Comparison of ENCODE assay signal across 18 cellular contexts in genomic region chr13:84237181-84237580, GRCh38.
"Had no signal": no experiment of that assay in that cellular context is flagged by ENCODE, and none has a peak within 500 bp of the region (broad histone marks: within the 10 kb centered on the region; RNA-seq: fewer than 3 reads in every experiment).

No MANE protein-coding gene starts in this region.

- H3K9me3 ChIP-seq: left lung, testis, upper lobe of left lung had no signal

- H3K27me3 Mint-ChIP-seq: activated CD4-positive, alpha-beta memory T cell treated with anti-CD3 and anti-CD28 coated beads for 36 hours; activated CD8-positive, alpha-beta memory T cell treated with anti-CD3 and anti-CD28 coated beads, Interleukin-2, amount 10 ng/mL, durations not matched to agents 7 days and 5 days; activated naive CD4-positive, alpha-beta T cell treated with anti-CD3 and anti-CD28 coated beads, Interleukin-2, amount 10 ng/mL, durations not matched to agents 7 days and 5 days; stimulated activated naive CD8-positive, alpha-beta T cell treated with anti-CD3 and anti-CD28 coated beads, Interleukin-15, amount 100 ng/mL, for 72 hours had no signal

- H3K27ac Mint-ChIP-seq: activated CD4-positive, alpha-beta memory T cell treated with anti-CD3 and anti-CD28 coated beads for 36 hours; activated CD8-positive, alpha-beta memory T cell treated with anti-CD3 and anti-CD28 coated beads, Interleukin-2, amount 10 ng/mL, durations not matched to agents 7 days and 5 days; activated naive CD4-positive, alpha-beta T cell treated with anti-CD3 and anti-CD28 coated beads, Interleukin-2, amount 10 ng/mL, durations not matched to agents 7 days and 5 days; stimulated activated naive CD8-positive, alpha-beta T cell treated with anti-CD3 and anti-CD28 coated beads, Interleukin-15, amount 100 ng/mL, for 72 hours; T-helper 1 cell treated with Interleukin-12 subunit alpha and Interleukin-12 subunit beta and Interleukin-4 antibody, amounts not matched to agents 30 μg/mL and 1 μg/mL, for 36 hours had no signal

- ATAC-seq: activated CD8-positive, alpha-beta memory T cell treated with anti-CD3 and anti-CD28 coated beads, Interleukin-2, amount 10 ng/mL, durations not matched to agents 7 days and 5 days; left lung; natural killer cell; sciatic nerve; stimulated activated naive CD8-positive, alpha-beta T cell treated with anti-CD3 and anti-CD28 coated beads, Interleukin-15, amount 100 ng/mL, for 72 hours had no signal

- H3K4me3 Mint-ChIP-seq: activated CD4-positive, alpha-beta memory T cell treated with anti-CD3 and anti-CD28 coated beads for 36 hours; activated CD8-positive, alpha-beta memory T cell treated with anti-CD3 and anti-CD28 coated beads, Interleukin-2, amount 10 ng/mL, durations not matched to agents 7 days and 5 days; activated naive CD4-positive, alpha-beta T cell treated with anti-CD3 and anti-CD28 coated beads, Interleukin-2, amount 10 ng/mL, durations not matched to agents 7 days and 5 days; natural killer cell; stimulated activated naive CD8-positive, alpha-beta T cell treated with anti-CD3 and anti-CD28 coated beads, Interleukin-15, amount 100 ng/mL, for 72 hours; T-helper 1 cell treated with Interleukin-12 subunit alpha and Interleukin-12 subunit beta and Interleukin-4 antibody, amounts not matched to agents 30 μg/mL and 1 μg/mL, for 36 hours had no signal

- H3K9me3 Mint-ChIP-seq: activated naive CD4-positive, alpha-beta T cell treated with anti-CD3 and anti-CD28 coated beads, Interleukin-2, amount 10 ng/mL, durations not matched to agents 7 days and 5 days; T-helper 1 cell treated with Interleukin-12 subunit alpha and Interleukin-12 subunit beta and Interleukin-4 antibody, amounts not matched to agents 30 μg/mL and 1 μg/mL, for 36 hours had no signal

- H2AFZ ChIP-seq: hepatocyte had no signal

- H3K4me1 Mint-ChIP-seq: activated CD8-positive, alpha-beta memory T cell treated with anti-CD3 and anti-CD28 coated beads, Interleukin-2, amount 10 ng/mL, durations not matched to agents 7 days and 5 days; activated naive CD4-positive, alpha-beta T cell treated with anti-CD3 and anti-CD28 coated beads, Interleukin-2, amount 10 ng/mL, durations not matched to agents 7 days and 5 days; stimulated activated naive CD8-positive, alpha-beta T cell treated with anti-CD3 and anti-CD28 coated beads, Interleukin-15, amount 100 ng/mL, for 72 hours had no signal

- H3K79me2 ChIP-seq: hepatocyte had no signal

- H3K27me3 ChIP-seq: cardiac muscle cell, hepatocyte, left lung, testis, upper lobe of left lung had no signal

- FAIRE-seq: endometrium, kidney had no signal

- H3K4me3 ChIP-seq: cardiac muscle cell, hepatocyte, left lung, testis, upper lobe of left lung had no signal

- H3K4me1 ChIP-seq: left lung, testis, upper lobe of left lung had no signal

- H3K4me2 ChIP-seq: hepatocyte had no signal

- H3K36me3 ChIP-seq: cardiac muscle cell, left lung, upper lobe of left lung, WERI-Rb-1 had no signal

- H3K27ac ChIP-seq: cardiac muscle cell, hepatocyte, left lung, testis, upper lobe of left lung, WERI-Rb-1 had no signal

- DNase-seq: activated CD4-positive, alpha-beta memory T cell treated with anti-CD3 and anti-CD28 coated beads for 36 hours; activated CD8-positive, alpha-beta memory T cell treated with anti-CD3 and anti-CD28 coated beads, Interleukin-2, amount 10 ng/mL, durations not matched to agents 7 days and 5 days; activated naive CD4-positive, alpha-beta T cell treated with anti-CD3 and anti-CD28 coated beads, Interleukin-2, amount 10 ng/mL, durations not matched to agents 7 days and 5 days; activated T-cell treated with anti-CD3 and anti-CD28 coated beads, Interleukin-2, amount 50 U/mL, for 1 hour; kidney; left lung; mesenchymal stem cell; natural killer cell; stimulated activated CD4-positive, alpha-beta T cell treated with anti-CD3 and anti-CD28 coated beads, Interleukin-1b, Interleukin-23, amount 100 ng/mL, for 48 hours; stimulated activated naive CD8-positive, alpha-beta T cell treated with anti-CD3 and anti-CD28 coated beads, Interleukin-15, amount 100 ng/mL, for 72 hours; testis; upper lobe of left lung; WERI-Rb-1 had no signal

- H3K36me3 Mint-ChIP-seq: activated CD4-positive, alpha-beta memory T cell treated with anti-CD3 and anti-CD28 coated beads for 36 hours; activated CD8-positive, alpha-beta memory T cell treated with anti-CD3 and anti-CD28 coated beads, Interleukin-2, amount 10 ng/mL, durations not matched to agents 7 days and 5 days; activated naive CD4-positive, alpha-beta T cell treated with anti-CD3 and anti-CD28 coated beads, Interleukin-2, amount 10 ng/mL, durations not matched to agents 7 days and 5 days; natural killer cell had no signal
